Comparison of ENCODE assay signal across 13 cellular contexts in genomic region chr1:41741244-41741643, GRCh38.
DNase-seq lines count a peak whose midpoint lies in the region; ATAC-seq and TF ChIP-seq lines count a peak whose summit lies in the region.
"Had no signal": no experiment of that assay in that cellular context is flagged by ENCODE, and none has a peak within 500 bp of the region (broad histone marks: within the 10 kb centered on the region; RNA-seq: fewer than 3 reads in every experiment).

No MANE protein-coding gene starts in this region.

- H2BK5ac ChIP-seq in IMR-90 (ENCODE audit: low read depth, low read length, poor library complexity, severe bottlenecking), result peak overlapping the region; percentile 61

- peak overlapping the region; percentile 43 for H4K91ac ChIP-seq in IMR-90 (ENCODE audit: insufficient read depth, low read depth, low read length)

- CTCF ChIA-PET in IMR-90 (lab: Yijun Ruan, JAX) (interaction anchor here (1.3 kb wide), 1 partner anchor 17 kb away, joined by 3 read pairs; no protein-coding TSS in a partner anchor), WTC11 (lab: Charles Lee) (interaction anchor here (0.8 kb wide), 1 partner anchor 427 kb away, joined by 3 read pairs; no protein-coding TSS in a partner anchor)

- peak overlapping the region; percentile 36; the same call in 1 of the 2 replicates for H4K5ac ChIP-seq in IMR-90 (ENCODE audit: low read depth, low read length)

- H3K9ac ChIP-seq in IMR-90 (ENCODE audit: low read depth, low read length), result no peak overlapping the region

- H3K23ac ChIP-seq in IMR-90 (ENCODE audit: low read depth, low read length), result no peak overlapping the region

- H4K8ac ChIP-seq in IMR-90 (ENCODE audit: low read depth in 2 of 2, low read length in 2 of 2), result peak overlapping the region; percentile 56 to 85; a peak in 2 of 4 replicates

- H2BK20ac ChIP-seq in IMR-90 (ENCODE audit: low read depth, low read length), result peak overlapping the region; percentile 60; the same call in 1 of the 2 replicates

- H2BK120ac ChIP-seq in IMR-90 (ENCODE audit: low read depth, low read length), result peak overlapping the region; percentile 93

- peak overlapping the region; percentile 94 for H3K4ac ChIP-seq in IMR-90 (ENCODE audit: low read depth, low read length)

- no peaks in the 10 kb centered on the region for H3K27me3 ChIP-seq in IMR-90 (ENCODE audit: control insufficient read depth, insufficient read depth, low read length)
- no peaks in the 10 kb centered on the region for H3K27me3 ChIP-seq in brain microvascular endothelial cell (replicated peaks)
- H3K27me3 ChIP-seq: tibial nerve had no signal

- no peak overlapping the region for H3K18ac ChIP-seq in IMR-90 (ENCODE audit: low read depth, low read length)

- DNase-seq in IMR-90, result no peak
- DNase-seq in activated CD4-positive, alpha-beta T cell treated with anti-CD3 and anti-CD28 coated beads, Interleukin-2, amount 50 U/mL, for 4 hours, result peak; percentile 30 to 35
- peak; percentile 17 for DNase-seq in brain microvascular endothelial cell
- peak; percentile 56 for DNase-seq in stimulated activated CD4-positive, alpha-beta T cell treated with anti-CD3 and anti-CD28 coated beads, Interleukin-4, amount 100 ng/mL, for 24 hours
- DNase-seq in HT-29 (ENCODE audit: low spot score), result no peak
- no peak for DNase-seq in WTC11 (ENCODE audit: low spot score)
- DNase-seq: cortex of kidney, GOT3, MM.1S, NCI-H2227 treated with DMSO at 0.1 percent for 48 hours had no signal

- no peaks in the 10 kb centered on the region for H3K4me1 Mint-ChIP-seq in WTC11

- H2AK5ac ChIP-seq in IMR-90 (ENCODE audit: low read depth, low read length), result peak overlapping the region; percentile 83

- TF ChIP-seq CTCF in IMR-90 (conservative IDR thresholded peaks at IDR 0.05; ENCODE audit: low read depth, low read length) (no peak), brain microvascular endothelial cell (IDR thresholded peaks at IDR 0.05; ENCODE audit: low read depth, low read length, missing control alignments) (no peak), WTC11 (IDR thresholded peaks at IDR 0.05) (no peak)

- H2AFZ ChIP-seq in IMR-90 (replicated peaks; ENCODE audit: low read length, poor library complexity), result peak overlapping the region; percentile 12

- peaks cover 24% of the 10 kb centered on the region for H3K4me1 ChIP-seq in IMR-90 (ENCODE audit: control insufficient read depth, insufficient read depth, low read length)

- ATAC-seq in IMR-90 (ENCODE audit: low read depth) (no peak), GM19463 (IDR thresholded peaks at IDR 0.05; ENCODE audit: unreplicated experiment) (no peak), WTC11 (no peak), GM19023 (IDR thresholded peaks at IDR 0.05; ENCODE audit: unreplicated experiment) (no peak)

- no peak overlapping the region for H3K27ac Mint-ChIP-seq in WTC11

- H3K56ac ChIP-seq in IMR-90 (ENCODE audit: extremely low read depth, insufficient read depth, low read length), result no peak overlapping the region

- 0 out of 2 replicates have a peak overlapping the region, but pooled peaks have one; percentile 14 for H3K14ac ChIP-seq in IMR-90 (replicated peaks; ENCODE audit: low read depth, low read length)

- H4K20me1 ChIP-seq in IMR-90 (ENCODE audit: insufficient read depth, low read length), result no peaks in the 10 kb centered on the region

- H3K4me2 ChIP-seq in IMR-90 (ENCODE audit: low read depth, low read length), result no peak overlapping the region

- no peak overlapping the region for H3K4me3 ChIP-seq in IMR-90 (ENCODE audit: insufficient read depth, low read depth, low read length)
- no peak overlapping the region for H3K4me3 ChIP-seq in brain microvascular endothelial cell (ENCODE audit: low read depth, low read length)
- H3K4me3 ChIP-seq: tibial nerve had no signal

- H3K27me3 Mint-ChIP-seq in WTC11 (ENCODE audit: low read depth), result no peaks in the 10 kb centered on the region

- no peaks in the 10 kb centered on the region for H3K36me3 Mint-ChIP-seq in WTC11

- dilution Hi-C loops in IMR-90 (cut with HindIII; ENCODE audit: low sequenced_read_pairs, unreplicated experiment), result no loop called here

- TF ChIP-seq RAD21 in IMR-90 (IDR thresholded peaks at IDR 0.05; ENCODE audit: low read length), result no peak

- no CpG with 5 or more reads among the region's 7 CpGs for WGBS in IMR-90 (ENCODE audit: extremely low coverage in 2 of 2, insufficient read length in 1 of 2), 2 experiments

- H3K27ac ChIP-seq in IMR-90 (ENCODE audit: insufficient read depth, low read length) (no peak overlapping the region; the same call in 1 of the 2 replicates), brain microvascular endothelial cell (peak overlapping the region; percentile 7)
- H3K27ac ChIP-seq: tibial nerve had no signal

- no peak overlapping the region for H3K4me3 Mint-ChIP-seq in WTC11

- in situ Hi-C loops in IMR-90 (cut with MboI; ENCODE audit: low sequenced_read_pairs) (no loop called here), brain microvascular endothelial cell (cut with HindIII; ENCODE audit: low pct_ligation_motif_present, low sequenced_read_pairs) (no loop called here)

- no peaks in the 10 kb centered on the region for H3K9me3 Mint-ChIP-seq in WTC11

- intact Hi-C loops in IMR-90 (cut with micrococcal nuclease), result no loop called here

- TF ChIP-seq POLR2A in IMR-90 (IDR thresholded peaks at IDR 0.05; ENCODE audit: low read depth, low read length), result no peak

- POLR2A ChIA-PET in IMR-90 (lab: Charles Lee; ENCODE audit: unreplicated experiment), result interaction anchor here (0.6 kb wide), 1 partner anchor 9 kb away, joined by 4 read pairs; no protein-coding TSS in a partner anchor
- POLR2A ChIA-PET in WTC11 (lab: Charles Lee), result no interaction called here

- BruUV-seq in IMR-90 (replicated peaks; lab: Mats Ljungman, UMichigan), result no TSS peak

- H2BK15ac ChIP-seq in IMR-90 (ENCODE audit: low read depth, low read length), result peak overlapping the region; percentile 42; the same call in 2 of the 3 replicates

- no peaks in the 10 kb centered on the region for H3K9me3 ChIP-seq in IMR-90 (ENCODE audit: control insufficient read depth, insufficient read depth, low read length)
- H3K9me3 ChIP-seq: tibial nerve had no signal

- H2AK9ac ChIP-seq in IMR-90 (replicated peaks; ENCODE audit: low read depth, low read length, poor library complexity), result peak overlapping the region; percentile 10

- no peaks in the 10 kb centered on the region for H3K36me3 ChIP-seq in IMR-90 (ENCODE audit: control insufficient read depth, insufficient read depth, low read length)
- H3K36me3 ChIP-seq in brain microvascular endothelial cell (replicated peaks), result no peaks in the 10 kb centered on the region
- H3K36me3 ChIP-seq: tibial nerve had no signal

- H3K79me1 ChIP-seq in IMR-90 (ENCODE audit: low read depth in 1 of 2, low read length in 2 of 2), result peaks cover 0 to 7% of the 10 kb centered on the region in 2 experiments; a peak in 2 of 4 replicates

- peaks cover 26% of the 10 kb centered on the region for H3K9me1 ChIP-seq in IMR-90 (ENCODE audit: insufficient read depth, low read length)

TF ChIP-seq in IMR-90, 13 proteins besides CTCF, POLR2A, EP300 and RAD21 (continues in another document):
- TF ChIP-seq MAFK (IDR thresholded peaks at IDR 0.05; ENCODE audit: low read depth, low read length), result no peak
- no peak for TF ChIP-seq CHD1 (IDR thresholded peaks at IDR 0.05; ENCODE audit: low read depth, low read length)
- no peak for TF ChIP-seq MXI1 (IDR thresholded peaks at IDR 0.05; ENCODE audit: borderline replicate concordance, low read depth, low read length)
- TF ChIP-seq RCOR1 (IDR thresholded peaks at IDR 0.05; ENCODE audit: insufficient replicate concordance, low read length), result no peak
- no peak for TF ChIP-seq RFX5 (IDR thresholded peaks at IDR 0.05; ENCODE audit: low read depth, low read length)
- no peak for TF ChIP-seq NFE2L2 (IDR thresholded peaks at IDR 0.05; ENCODE audit: low read depth, low read length)
- TF ChIP-seq BHLHE40 (IDR thresholded peaks at IDR 0.05; ENCODE audit: low read depth, low read length), result no peak
- TF ChIP-seq FOS (IDR thresholded peaks at IDR 0.05; ENCODE audit: low read depth, low read length), result no peak
- no peak for TF ChIP-seq USF2 (IDR thresholded peaks at IDR 0.05; ENCODE audit: low read depth, low read length)

TF ChIP-seq in WTC11, 78 proteins besides CTCF, POLR2A, EP300 and RAD21:
- no peak for TF ChIP-seq CREB1 (CRISPR knock-in tag; IDR thresholded peaks at IDR 0.05)
- no peak for TF ChIP-seq GABPB1 (CRISPR knock-in tag; IDR thresholded peaks at IDR 0.05)
- no peak for TF ChIP-seq CDX4 (CRISPR knock-in tag; IDR thresholded peaks at IDR 0.05; ENCODE audit: borderline replicate concordance)
- no peak for TF ChIP-seq ZNF423 (CRISPR knock-in tag; IDR thresholded peaks at IDR 0.05)
- TF ChIP-seq ATF1 (CRISPR knock-in tag; IDR thresholded peaks at IDR 0.05), result no peak
- TF ChIP-seq ZNF671 (CRISPR knock-in tag; IDR thresholded peaks at IDR 0.05), result no peak

Comparison
In these comparisons a context has a peak if more than half of its experiments do, and no peak if none do; other contexts are left out.
1. DNase-seq: peak in activated CD4-positive, alpha-beta T cell treated with anti-CD3 and anti-CD28 coated beads, Interleukin-2, amount 50 U/mL, for 4 hours (2 of 2), brain microvascular endothelial cell (single experiment) and stimulated activated CD4-positive, alpha-beta T cell treated with anti-CD3 and anti-CD28 coated beads, Interleukin-4, amount 100 ng/mL, for 24 hours (single experiment); none in IMR-90 (single experiment), HT-29 (single experiment) and WTC11 (single experiment).